In the genomic region with DNA sequence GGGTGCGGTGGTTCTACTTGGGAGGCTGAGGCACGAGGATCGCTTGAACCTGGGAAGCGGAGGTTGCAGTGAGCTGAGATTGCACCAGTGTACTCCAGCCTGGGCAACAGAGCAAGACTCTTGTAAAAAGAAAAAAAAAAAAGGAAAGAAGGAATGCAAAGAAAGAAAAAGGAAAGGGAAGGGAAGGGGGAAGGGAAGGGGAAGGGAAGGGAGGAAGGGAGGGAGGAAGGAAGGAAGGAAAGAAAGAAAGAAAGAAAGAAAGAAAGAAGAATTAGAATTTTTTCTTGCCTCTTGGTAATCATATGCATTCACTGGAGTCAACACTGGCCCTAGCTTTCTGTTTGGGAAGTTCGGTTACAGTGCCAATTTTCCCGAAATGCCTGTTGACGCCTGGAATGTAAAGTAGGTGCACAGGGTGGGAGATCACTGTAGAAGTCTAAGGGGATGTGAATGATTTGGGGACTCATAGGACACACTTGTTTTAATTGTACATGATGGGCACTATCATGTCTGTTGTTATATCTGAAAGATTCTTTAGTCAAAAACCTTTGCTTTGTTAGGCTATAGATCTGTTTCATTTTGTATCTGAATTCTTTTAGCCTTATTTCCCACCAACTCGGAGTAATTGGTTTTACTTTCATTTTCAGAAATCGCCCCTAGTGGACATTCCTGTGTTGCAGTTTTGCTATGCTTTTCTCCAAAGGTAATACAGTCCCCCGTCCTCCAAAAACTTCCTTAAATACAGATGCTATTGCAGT, we compare ENCODE assay signal across 1 cellular context.
TF ChIP-seq lines count a peak whose summit lies in the region.

No MANE protein-coding gene starts in this region.

TF ChIP-seq in HEK293, 187 proteins besides CTCF, POLR2A, EP300 and RAD21 (continued from another document and continues in another):
- TF ChIP-seq, protein P1, sequence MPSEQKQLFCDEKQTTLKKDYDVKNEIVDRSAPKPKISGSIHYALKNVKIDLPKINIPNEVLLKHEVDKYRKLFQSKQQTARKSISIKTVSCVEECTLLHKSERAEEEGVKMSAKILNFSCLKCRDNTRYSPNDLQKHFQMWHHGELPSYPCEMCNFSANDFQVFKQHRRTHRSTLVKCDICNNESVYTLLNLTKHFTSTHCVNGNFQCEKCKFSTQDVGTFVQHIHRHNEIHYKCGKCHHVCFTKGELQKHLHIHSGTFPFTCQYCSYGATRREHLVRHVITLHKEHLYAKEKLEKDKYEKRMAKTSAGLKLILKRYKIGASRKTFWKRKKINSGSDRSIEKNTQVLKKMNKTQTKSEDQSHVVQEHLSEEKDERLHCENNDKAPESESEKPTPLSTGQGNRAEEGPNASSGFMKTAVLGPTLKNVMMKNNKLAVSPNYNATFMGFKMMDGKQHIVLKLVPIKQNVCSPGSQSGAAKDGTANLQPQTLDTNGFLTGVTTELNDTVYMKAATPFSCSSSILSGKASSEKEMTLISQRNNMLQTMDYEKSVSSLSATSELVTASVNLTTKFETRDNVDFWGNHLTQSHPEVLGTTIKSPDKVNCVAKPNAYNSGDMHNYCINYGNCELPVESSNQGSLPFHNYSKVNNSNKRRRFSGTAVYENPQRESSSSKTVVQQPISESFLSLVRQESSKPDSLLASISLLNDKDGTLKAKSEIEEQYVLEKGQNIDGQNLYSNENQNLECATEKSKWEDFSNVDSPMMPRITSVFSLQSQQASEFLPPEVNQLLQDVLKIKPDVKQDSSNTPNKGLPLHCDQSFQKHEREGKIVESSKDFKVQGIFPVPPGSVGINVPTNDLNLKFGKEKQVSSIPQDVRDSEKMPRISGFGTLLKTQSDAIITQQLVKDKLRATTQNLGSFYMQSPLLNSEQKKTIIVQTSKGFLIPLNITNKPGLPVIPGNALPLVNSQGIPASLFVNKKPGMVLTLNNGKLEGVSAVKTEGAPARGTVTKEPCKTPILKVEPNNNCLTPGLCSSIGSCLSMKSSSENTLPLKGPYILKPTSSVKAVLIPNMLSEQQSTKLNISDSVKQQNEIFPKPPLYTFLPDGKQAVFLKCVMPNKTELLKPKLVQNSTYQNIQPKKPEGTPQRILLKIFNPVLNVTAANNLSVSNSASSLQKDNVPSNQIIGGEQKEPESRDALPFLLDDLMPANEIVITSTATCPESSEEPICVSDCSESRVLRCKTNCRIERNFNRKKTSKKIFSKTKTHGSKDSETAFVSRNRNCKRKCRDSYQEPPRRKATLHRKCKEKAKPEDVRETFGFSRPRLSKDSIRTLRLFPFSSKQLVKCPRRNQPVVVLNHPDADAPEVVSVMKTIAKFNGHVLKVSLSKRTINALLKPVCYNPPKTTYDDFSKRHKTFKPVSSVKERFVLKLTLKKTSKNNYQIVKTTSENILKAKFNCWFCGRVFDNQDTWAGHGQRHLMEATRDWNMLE (tag by site-specific recombination; conservative IDR thresholded peaks at IDR 0.05; ENCODE audit: low read depth) = 0 out of 2 replicates have a peak, but pooled peaks have one; percentile 24
- TF ChIP-seq, protein P2, sequence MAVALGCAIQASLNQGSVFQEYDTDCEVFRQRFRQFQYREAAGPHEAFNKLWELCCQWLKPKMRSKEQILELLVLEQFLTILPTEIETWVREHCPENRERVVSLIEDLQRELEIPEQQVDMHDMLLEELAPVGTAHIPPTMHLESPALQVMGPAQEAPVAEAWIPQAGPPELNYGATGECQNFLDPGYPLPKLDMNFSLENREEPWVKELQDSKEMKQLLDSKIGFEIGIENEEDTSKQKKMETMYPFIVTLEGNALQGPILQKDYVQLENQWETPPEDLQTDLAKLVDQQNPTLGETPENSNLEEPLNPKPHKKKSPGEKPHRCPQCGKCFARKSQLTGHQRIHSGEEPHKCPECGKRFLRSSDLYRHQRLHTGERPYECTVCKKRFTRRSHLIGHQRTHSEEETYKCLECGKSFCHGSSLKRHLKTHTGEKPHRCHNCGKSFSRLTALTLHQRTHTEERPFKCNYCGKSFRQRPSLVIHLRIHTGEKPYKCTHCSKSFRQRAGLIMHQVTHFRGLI (tag by site-specific recombination; IDR thresholded peaks at IDR 0.05) = no peak
- no peak for TF ChIP-seq HOXD13 (CRISPR knock-in tag; IDR thresholded peaks at IDR 0.05; ENCODE audit: borderline replicate concordance)
- peak; percentile 86 for TF ChIP-seq MZF1 (tag by site-specific recombination; IDR thresholded peaks at IDR 0.05; ENCODE audit: borderline replicate concordance)
- peak; percentile 63; the same call in 1 of the 2 replicates for TF ChIP-seq ZNF76 (tag by site-specific recombination; IDR thresholded peaks at IDR 0.05; ENCODE audit: borderline replicate concordance, low read depth)
- TF ChIP-seq, protein P3, sequence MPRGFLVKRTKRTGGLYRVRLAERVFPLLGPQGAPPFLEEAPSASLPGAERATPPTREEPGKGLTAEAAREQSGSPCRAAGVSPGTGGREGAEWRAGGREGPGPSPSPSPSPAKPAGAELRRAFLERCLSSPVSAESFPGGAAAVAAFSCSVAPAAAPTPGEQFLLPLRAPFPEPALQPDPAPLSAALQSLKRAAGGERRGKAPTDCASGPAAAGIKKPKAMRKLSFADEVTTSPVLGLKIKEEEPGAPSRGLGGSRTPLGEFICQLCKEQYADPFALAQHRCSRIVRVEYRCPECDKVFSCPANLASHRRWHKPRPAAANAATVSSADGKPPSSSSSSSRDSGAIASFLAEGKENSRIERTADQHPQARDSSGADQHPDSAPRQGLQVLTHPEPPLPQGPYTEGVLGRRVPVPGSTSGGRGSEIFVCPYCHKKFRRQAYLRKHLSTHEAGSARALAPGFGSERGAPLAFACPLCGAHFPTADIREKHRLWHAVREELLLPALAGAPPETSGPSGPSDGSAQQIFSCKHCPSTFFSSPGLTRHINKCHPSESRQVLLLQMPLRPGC (tag by site-specific recombination; IDR thresholded peaks at IDR 0.05) = no peak
- TF ChIP-seq TRIM28 (IDR thresholded peaks at IDR 0.05; ENCODE audit: borderline replicate concordance, low read length) = peak; percentile 56; the same call in 1 of the 2 replicates
- TF ChIP-seq ZNF707 (tag by site-specific recombination; IDR thresholded peaks at IDR 0.05) = no peak
- TF ChIP-seq ZFP41 (tag by site-specific recombination; IDR thresholded peaks at IDR 0.05; ENCODE audit: borderline replicate concordance) = no peak
- TF ChIP-seq ZFHX2 (tag by site-specific recombination; conservative IDR thresholded peaks at IDR 0.05) = no peak
- TF ChIP-seq, protein P4, sequence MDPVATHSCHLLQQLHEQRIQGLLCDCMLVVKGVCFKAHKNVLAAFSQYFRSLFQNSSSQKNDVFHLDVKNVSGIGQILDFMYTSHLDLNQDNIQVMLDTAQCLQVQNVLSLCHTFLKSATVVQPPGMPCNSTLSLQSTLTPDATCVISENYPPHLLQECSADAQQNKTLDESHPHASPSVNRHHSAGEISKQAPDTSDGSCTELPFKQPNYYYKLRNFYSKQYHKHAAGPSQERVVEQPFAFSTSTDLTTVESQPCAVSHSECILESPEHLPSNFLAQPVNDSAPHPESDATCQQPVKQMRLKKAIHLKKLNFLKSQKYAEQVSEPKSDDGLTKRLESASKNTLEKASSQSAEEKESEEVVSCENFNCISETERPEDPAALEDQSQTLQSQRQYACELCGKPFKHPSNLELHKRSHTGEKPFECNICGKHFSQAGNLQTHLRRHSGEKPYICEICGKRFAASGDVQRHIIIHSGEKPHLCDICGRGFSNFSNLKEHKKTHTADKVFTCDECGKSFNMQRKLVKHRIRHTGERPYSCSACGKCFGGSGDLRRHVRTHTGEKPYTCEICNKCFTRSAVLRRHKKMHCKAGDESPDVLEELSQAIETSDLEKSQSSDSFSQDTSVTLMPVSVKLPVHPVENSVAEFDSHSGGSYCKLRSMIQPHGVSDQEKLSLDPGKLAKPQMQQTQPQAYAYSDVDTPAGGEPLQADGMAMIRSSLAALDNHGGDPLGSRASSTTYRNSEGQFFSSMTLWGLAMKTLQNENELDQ (tag by site-specific recombination; IDR thresholded peaks at IDR 0.05; ENCODE audit: low read depth) = no peak
- peak; percentile 82 for TF ChIP-seq ZNF121 (tag by site-specific recombination; IDR thresholded peaks at IDR 0.05)
- TF ChIP-seq ZNF600 (tag by site-specific recombination; IDR thresholded peaks at IDR 0.05) = 0 out of 2 replicates have a peak, but pooled peaks have one; percentile 15
- TF ChIP-seq, protein P5, sequence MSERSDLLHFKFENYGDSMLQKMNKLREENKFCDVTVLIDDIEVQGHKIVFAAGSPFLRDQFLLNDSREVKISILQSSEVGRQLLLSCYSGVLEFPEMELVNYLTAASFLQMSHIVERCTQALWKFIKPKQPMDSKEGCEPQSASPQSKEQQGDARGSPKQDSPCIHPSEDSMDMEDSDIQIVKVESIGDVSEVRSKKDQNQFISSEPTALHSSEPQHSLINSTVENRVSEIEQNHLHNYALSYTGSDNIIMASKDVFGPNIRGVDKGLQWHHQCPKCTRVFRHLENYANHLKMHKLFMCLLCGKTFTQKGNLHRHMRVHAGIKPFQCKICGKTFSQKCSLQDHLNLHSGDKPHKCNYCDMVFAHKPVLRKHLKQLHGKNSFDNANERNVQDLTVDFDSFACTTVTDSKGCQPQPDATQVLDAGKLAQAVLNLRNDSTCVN (tag by site-specific recombination; optimal IDR thresholded peaks at IDR 0.05) = no peak
- no peak for TF ChIP-seq PRDM1 (tag by site-specific recombination; IDR thresholded peaks at IDR 0.05)
- TF ChIP-seq ZBTB20 (tag by site-specific recombination; IDR thresholded peaks at IDR 0.05) = peak; percentile 35; the same call in 1 of the 2 replicates
- TF ChIP-seq ZEB2 (tag by site-specific recombination; IDR thresholded peaks at IDR 0.05) = peak; percentile 44; the same call in 1 of the 2 replicates
- TF ChIP-seq SETDB1 (IDR thresholded peaks at IDR 0.05; ENCODE audit: insufficient read length, low read length) = peak; percentile 13
- TF ChIP-seq, protein P6, sequence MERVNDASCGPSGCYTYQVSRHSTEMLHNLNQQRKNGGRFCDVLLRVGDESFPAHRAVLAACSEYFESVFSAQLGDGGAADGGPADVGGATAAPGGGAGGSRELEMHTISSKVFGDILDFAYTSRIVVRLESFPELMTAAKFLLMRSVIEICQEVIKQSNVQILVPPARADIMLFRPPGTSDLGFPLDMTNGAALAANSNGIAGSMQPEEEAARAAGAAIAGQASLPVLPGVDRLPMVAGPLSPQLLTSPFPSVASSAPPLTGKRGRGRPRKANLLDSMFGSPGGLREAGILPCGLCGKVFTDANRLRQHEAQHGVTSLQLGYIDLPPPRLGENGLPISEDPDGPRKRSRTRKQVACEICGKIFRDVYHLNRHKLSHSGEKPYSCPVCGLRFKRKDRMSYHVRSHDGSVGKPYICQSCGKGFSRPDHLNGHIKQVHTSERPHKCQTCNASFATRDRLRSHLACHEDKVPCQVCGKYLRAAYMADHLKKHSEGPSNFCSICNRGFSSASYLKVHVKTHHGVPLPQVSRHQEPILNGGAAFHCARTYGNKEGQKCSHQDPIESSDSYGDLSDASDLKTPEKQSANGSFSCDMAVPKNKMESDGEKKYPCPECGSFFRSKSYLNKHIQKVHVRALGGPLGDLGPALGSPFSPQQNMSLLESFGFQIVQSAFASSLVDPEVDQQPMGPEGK (tag by site-specific recombination; IDR thresholded peaks at IDR 0.05) = 0 out of 2 replicates have a peak, but pooled peaks have one; percentile 24
- TF ChIP-seq, protein P7, sequence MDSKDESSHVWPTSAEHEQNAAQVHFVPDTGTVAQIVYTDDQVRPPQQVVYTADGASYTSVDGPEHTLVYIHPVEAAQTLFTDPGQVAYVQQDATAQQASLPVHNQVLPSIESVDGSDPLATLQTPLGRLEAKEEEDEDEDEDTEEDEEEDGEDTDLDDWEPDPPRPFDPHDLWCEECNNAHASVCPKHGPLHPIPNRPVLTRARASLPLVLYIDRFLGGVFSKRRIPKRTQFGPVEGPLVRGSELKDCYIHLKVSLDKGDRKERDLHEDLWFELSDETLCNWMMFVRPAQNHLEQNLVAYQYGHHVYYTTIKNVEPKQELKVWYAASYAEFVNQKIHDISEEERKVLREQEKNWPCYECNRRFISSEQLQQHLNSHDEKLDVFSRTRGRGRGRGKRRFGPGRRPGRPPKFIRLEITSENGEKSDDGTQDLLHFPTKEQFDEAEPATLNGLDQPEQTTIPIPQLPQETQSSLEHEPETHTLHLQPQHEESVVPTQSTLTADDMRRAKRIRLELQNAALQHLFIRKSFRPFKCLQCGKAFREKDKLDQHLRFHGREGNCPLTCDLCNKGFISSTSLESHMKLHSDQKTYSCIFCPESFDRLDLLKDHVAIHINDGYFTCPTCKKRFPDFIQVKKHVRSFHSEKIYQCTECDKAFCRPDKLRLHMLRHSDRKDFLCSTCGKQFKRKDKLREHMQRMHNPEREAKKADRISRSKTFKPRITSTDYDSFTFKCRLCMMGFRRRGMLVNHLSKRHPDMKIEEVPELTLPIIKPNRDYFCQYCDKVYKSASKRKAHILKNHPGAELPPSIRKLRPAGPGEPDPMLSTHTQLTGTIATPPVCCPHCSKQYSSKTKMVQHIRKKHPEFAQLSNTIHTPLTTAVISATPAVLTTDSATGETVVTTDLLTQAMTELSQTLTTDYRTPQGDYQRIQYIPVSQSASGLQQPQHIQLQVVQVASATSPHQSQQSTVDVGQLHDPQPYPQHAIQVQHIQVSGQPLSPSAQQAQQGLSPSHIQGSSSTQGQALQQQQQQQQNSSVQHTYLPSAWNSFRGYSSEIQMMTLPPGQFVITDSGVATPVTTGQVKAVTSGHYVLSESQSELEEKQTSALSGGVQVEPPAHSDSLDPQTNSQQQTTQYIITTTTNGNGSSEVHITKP (tag by site-specific recombination; IDR thresholded peaks at IDR 0.05) = peak; percentile 98
- 0 out of 2 replicates have a peak, but pooled peaks have one; percentile 19 for TF ChIP-seq ZXDB (tag by site-specific recombination; IDR thresholded peaks at IDR 0.05)
- TF ChIP-seq, protein P8, sequence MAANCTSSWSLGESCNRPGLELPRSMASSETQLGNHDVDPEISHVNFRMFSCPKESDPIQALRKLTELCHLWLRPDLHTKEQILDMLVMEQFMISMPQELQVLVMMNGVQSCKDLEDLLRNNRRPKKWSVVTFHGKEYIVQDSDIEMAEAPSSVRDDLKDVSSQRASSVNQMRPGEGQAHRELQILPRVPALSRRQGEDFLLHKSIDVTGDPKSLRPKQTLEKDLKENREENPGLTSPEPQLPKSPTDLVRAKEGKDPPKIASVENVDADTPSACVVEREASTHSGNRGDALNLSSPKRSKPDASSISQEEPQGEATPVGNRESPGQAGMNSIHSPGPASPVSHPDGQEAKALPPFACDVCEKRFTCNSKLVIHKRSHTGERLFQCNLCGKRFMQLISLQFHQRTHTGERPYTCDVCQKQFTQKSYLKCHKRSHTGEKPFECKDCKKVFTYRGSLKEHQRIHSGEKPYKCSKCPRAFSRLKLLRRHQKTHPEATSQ (tag by site-specific recombination; IDR thresholded peaks at IDR 0.05) = peak; percentile 33; the same call in 1 of the 2 replicates
- no peak for TF ChIP-seq ZBTB7A (tag by site-specific recombination; IDR thresholded peaks at IDR 0.05; ENCODE audit: low read depth)
- TF ChIP-seq, protein P9, sequence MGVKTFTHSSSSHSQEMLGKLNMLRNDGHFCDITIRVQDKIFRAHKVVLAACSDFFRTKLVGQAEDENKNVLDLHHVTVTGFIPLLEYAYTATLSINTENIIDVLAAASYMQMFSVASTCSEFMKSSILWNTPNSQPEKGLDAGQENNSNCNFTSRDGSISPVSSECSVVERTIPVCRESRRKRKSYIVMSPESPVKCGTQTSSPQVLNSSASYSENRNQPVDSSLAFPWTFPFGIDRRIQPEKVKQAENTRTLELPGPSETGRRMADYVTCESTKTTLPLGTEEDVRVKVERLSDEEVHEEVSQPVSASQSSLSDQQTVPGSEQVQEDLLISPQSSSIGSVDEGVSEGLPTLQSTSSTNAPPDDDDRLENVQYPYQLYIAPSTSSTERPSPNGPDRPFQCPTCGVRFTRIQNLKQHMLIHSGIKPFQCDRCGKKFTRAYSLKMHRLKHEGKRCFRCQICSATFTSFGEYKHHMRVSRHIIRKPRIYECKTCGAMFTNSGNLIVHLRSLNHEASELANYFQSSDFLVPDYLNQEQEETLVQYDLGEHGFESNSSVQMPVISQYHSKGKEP (tag by site-specific recombination; IDR thresholded peaks at IDR 0.05) = no peak; the same call in 1 of the 2 replicates
- TF ChIP-seq ZNF350 (tag by site-specific recombination; IDR thresholded peaks at IDR 0.05) = no peak
- TF ChIP-seq ZNF664 (tag by site-specific recombination; IDR thresholded peaks at IDR 0.05) = no peak
- TF ChIP-seq ZNF140 (tag by site-specific recombination; IDR thresholded peaks at IDR 0.05) = no peak
- TF ChIP-seq SCRT1 (tag by site-specific recombination; IDR thresholded peaks at IDR 0.05; ENCODE audit: borderline replicate concordance) = peak; percentile 80
- no peak for TF ChIP-seq ZFP3 (tag by site-specific recombination; IDR thresholded peaks at IDR 0.05; ENCODE audit: low read depth)
